In genomic region chr1:66275601-66276023, GRCh38 we compare ENCODE assay signal across 9 cellular contexts.
DNase-seq lines count a peak whose midpoint lies in the region; ATAC-seq and TF ChIP-seq lines count a peak whose summit lies in the region.
"Had no signal": no experiment of that assay in that cellular context is flagged by ENCODE, and none has a peak within 500 bp of the region (broad histone marks: within the 10 kb centered on the region; RNA-seq: fewer than 3 reads in every experiment).

No MANE protein-coding gene starts in this region.

- intact Hi-C loops in IMR-90 (cut with micrococcal nuclease): no loop called here
- intact Hi-C loops in activated CD4-positive, alpha-beta T cell treated with anti-CD3 and anti-CD28 coated beads, Interleukin-2, amount 10 ng/mL, durations not matched to agents 24 days and 14 days (cut with micrococcal nuclease): loop anchor here (1.0 to 10.0 kb wide), 4 partner anchors 9 to 1409 kb away; partner anchors contain the start of gene GADD45A
- intact Hi-C loops in heart left ventricle (cut with DNase I): loop anchor here in 1 of 10 donors (5.0 kb wide), 1 partner anchor 37 kb away; no protein-coding TSS in a partner anchor

- H4K5ac ChIP-seq in IMR-90 (ENCODE audit: low read depth, low read length): peak overlapping the region; percentile 34

- peak overlapping the region; percentile 64 for H3K4ac ChIP-seq in IMR-90 (ENCODE audit: low read depth, low read length)

- no peak overlapping the region for H3K23ac ChIP-seq in IMR-90 (ENCODE audit: low read depth, low read length)

- H3K27me3 ChIP-seq in IMR-90 (ENCODE audit: control insufficient read depth, insufficient read depth, low read length) (no peaks in the 10 kb centered on the region), heart left ventricle (no peaks in the 10 kb centered on the region)

- H3K9me3 Mint-ChIP-seq in activated CD4-positive, alpha-beta T cell treated with anti-CD3 and anti-CD28 coated beads, Interleukin-2, amount 10 ng/mL, durations not matched to agents 24 days and 14 days: no peaks in the 10 kb centered on the region

- H2BK20ac ChIP-seq in IMR-90 (ENCODE audit: low read depth, low read length): peak overlapping the region; percentile 51

- H2AK5ac ChIP-seq in IMR-90 (ENCODE audit: low read depth, low read length): peak overlapping the region; percentile 44

- H3K36me3 Mint-ChIP-seq in activated CD4-positive, alpha-beta T cell treated with anti-CD3 and anti-CD28 coated beads, Interleukin-2, amount 10 ng/mL, durations not matched to agents 24 days and 14 days (ENCODE audit: low read depth): peaks cover 2% of the 10 kb centered on the region

- TF ChIP-seq CTCF in IMR-90 (conservative IDR thresholded peaks at IDR 0.05; ENCODE audit: low read depth, low read length): no peak
- no peak for TF ChIP-seq CTCF in heart left ventricle (IDR thresholded peaks at IDR 0.05)

- peaks cover 3% of the 10 kb centered on the region; the same call in 1 of the 2 replicates for H3K9me1 ChIP-seq in IMR-90 (ENCODE audit: insufficient read depth, low read length)

- peak overlapping the region; percentile 69 for H3K18ac ChIP-seq in IMR-90 (ENCODE audit: low read depth, low read length)

- no peak overlapping the region for H3K9ac ChIP-seq in IMR-90 (ENCODE audit: low read depth, low read length)
- H3K9ac ChIP-seq: parathyroid adenoma had no signal

- H3K27ac Mint-ChIP-seq in activated CD4-positive, alpha-beta T cell treated with anti-CD3 and anti-CD28 coated beads, Interleukin-2, amount 10 ng/mL, durations not matched to agents 24 days and 14 days: peak overlapping the region; percentile 74

- no peak for ATAC-seq in IMR-90 (ENCODE audit: low read depth)
- ATAC-seq in heart left ventricle: peak in 2 of 4 donors; percentile 9 to 27
- no peak for ATAC-seq in GM19023 (IDR thresholded peaks at IDR 0.05; ENCODE audit: unreplicated experiment)

- in situ Hi-C loops in IMR-90 (cut with MboI; ENCODE audit: low sequenced_read_pairs): no loop called here

- H3K27ac ChIP-seq in IMR-90 (ENCODE audit: insufficient read depth, low read length) (no peak overlapping the region), heart left ventricle (peak overlapping the region in 8 of 12 donors; percentile 23 to 94 (median 40)), skin epidermis (peak overlapping the region in 20 of 21 experiments; percentile 6 to 87 (median 60))
- H3K27ac ChIP-seq: parathyroid adenoma had no signal

- no peak overlapping the region for H4K8ac ChIP-seq in IMR-90 (ENCODE audit: low read depth in 2 of 2, low read length in 2 of 2)

- H4K20me1 ChIP-seq in IMR-90 (ENCODE audit: insufficient read depth, low read length): no peaks in the 10 kb centered on the region

- H3K9me3 ChIP-seq in IMR-90 (ENCODE audit: control insufficient read depth, insufficient read depth, low read length): no peaks in the 10 kb centered on the region
- H3K9me3 ChIP-seq in heart left ventricle: no peaks in the 10 kb centered on the region

- BruUV-seq in IMR-90 (replicated peaks; lab: Mats Ljungman, UMichigan): no TSS peak

- H3K36me3 ChIP-seq in IMR-90 (ENCODE audit: control insufficient read depth, insufficient read depth, low read length) (no peaks in the 10 kb centered on the region), heart left ventricle (no peaks in the 10 kb centered on the region)

- H3K79me1 ChIP-seq in IMR-90 (ENCODE audit: low read depth in 1 of 2, low read length in 2 of 2): no peaks in the 10 kb centered on the region

- no peak overlapping the region for H2BK5ac ChIP-seq in IMR-90 (ENCODE audit: low read depth, low read length, poor library complexity, severe bottlenecking)

- peak overlapping the region; percentile 66; the same call in 1 of the 2 replicates for H2BK120ac ChIP-seq in IMR-90 (ENCODE audit: low read depth, low read length)

- TF ChIP-seq RAD21 in IMR-90 (IDR thresholded peaks at IDR 0.05; ENCODE audit: low read length): no peak

- H2BK15ac ChIP-seq in IMR-90 (ENCODE audit: low read depth, low read length): peak overlapping the region; percentile 54; the same call in 2 of the 3 replicates

- POLR2A ChIA-PET in IMR-90 (lab: Charles Lee; ENCODE audit: unreplicated experiment): no interaction called here

- H3K4me1 ChIP-seq in IMR-90 (ENCODE audit: control insufficient read depth, insufficient read depth, low read length) (peaks cover 18% of the 10 kb centered on the region), heart left ventricle (peaks cover 3 to 89% (median 37%) of the 10 kb centered on the region in 12 donors)
- H3K4me1 ChIP-seq: parathyroid adenoma had no signal

- H3K56ac ChIP-seq in IMR-90 (ENCODE audit: extremely low read depth, insufficient read depth, low read length): no peak overlapping the region

- peak overlapping the region; percentile 58 for H3K4me3 Mint-ChIP-seq in activated CD4-positive, alpha-beta T cell treated with anti-CD3 and anti-CD28 coated beads, Interleukin-2, amount 10 ng/mL, durations not matched to agents 24 days and 14 days

- H2AFZ ChIP-seq in IMR-90 (replicated peaks; ENCODE audit: low read length, poor library complexity): no peak overlapping the region
- H2AFZ ChIP-seq: parathyroid adenoma had no signal

- WGBS in IMR-90 (ENCODE audit: extremely low coverage in 2 of 2, insufficient read length in 1 of 2), 2 experiments: 80% methylated on average over 1 of the region's 5 CpGs; no CpG with 5 or more reads in 1 of the 2 experiments
- 27 to 46% (median 38%) methylated on average over 5 of the region's 5 CpGs for WGBS in heart left ventricle, 4 donors

- no peak overlapping the region for H2AK9ac ChIP-seq in IMR-90 (replicated peaks; ENCODE audit: low read depth, low read length, poor library complexity)

- DNase-seq in IMR-90 (no peak), heart left ventricle (peak in 4 of 5 donors; percentile 30 to 49 (median 38)), NCI-H2107 (lab: John Stamatoyannopoulos, UW) (no peak), NAMALWA (ENCODE audit: low spot score) (no peak)
- peak; percentile 74 for DNase-seq in activated CD4-positive, alpha-beta T cell treated with anti-CD3 and anti-CD28 coated beads, Interleukin-2, amount 10 ng/mL, durations not matched to agents 24 days and 14 days
- DNase-seq: activated gamma-delta T cell treated with Interleukin-2 at 50 U/mL for 16 hours had no signal

- peaks cover 83% of the 10 kb centered on the region for H3K4me1 Mint-ChIP-seq in activated CD4-positive, alpha-beta T cell treated with anti-CD3 and anti-CD28 coated beads, Interleukin-2, amount 10 ng/mL, durations not matched to agents 24 days and 14 days

- H4K91ac ChIP-seq in IMR-90 (ENCODE audit: insufficient read depth, low read depth, low read length): peak overlapping the region; percentile 37

- TF ChIP-seq POLR2A in IMR-90 (IDR thresholded peaks at IDR 0.05; ENCODE audit: low read depth, low read length) (no peak), heart left ventricle (IDR thresholded peaks at IDR 0.05) (no peak)

- H3K4me3 ChIP-seq in IMR-90 (ENCODE audit: insufficient read depth, low read depth, low read length): no peak overlapping the region
- H3K4me3 ChIP-seq in heart left ventricle: peak overlapping the region in 1 of 12 donors; percentile 6
- H3K4me3 ChIP-seq in skin epidermis: no peak overlapping the region

- no peaks in the 10 kb centered on the region for H3K27me3 Mint-ChIP-seq in activated CD4-positive, alpha-beta T cell treated with anti-CD3 and anti-CD28 coated beads, Interleukin-2, amount 10 ng/mL, durations not matched to agents 24 days and 14 days

- no peak overlapping the region for H3K4me2 ChIP-seq in IMR-90 (ENCODE audit: low read depth, low read length)

- dilution Hi-C loops in IMR-90 (cut with HindIII; ENCODE audit: low sequenced_read_pairs, unreplicated experiment): no loop called here

- CTCF ChIA-PET in IMR-90 (lab: Yijun Ruan, JAX): interaction anchor here (1.5 kb wide), 1 partner anchor 161 kb away, joined by 3 read pairs; no protein-coding TSS in a partner anchor

- peak overlapping the region; percentile 48; the same call in 1 of the 2 replicates for H3K14ac ChIP-seq in IMR-90 (replicated peaks; ENCODE audit: low read depth, low read length)

TF ChIP-seq in IMR-90, 13 proteins besides CTCF, POLR2A, EP300 and RAD21:
- no peak for TF ChIP-seq CEBPB (IDR thresholded peaks at IDR 0.05; ENCODE audit: low read depth, low read length)
- TF ChIP-seq MAFK (IDR thresholded peaks at IDR 0.05; ENCODE audit: low read depth, low read length): no peak
- no peak for TF ChIP-seq MAZ (IDR thresholded peaks at IDR 0.05; ENCODE audit: borderline replicate concordance, low read depth, low read length)
- TF ChIP-seq FOS (IDR thresholded peaks at IDR 0.05; ENCODE audit: low read depth, low read length): no peak
- no peak for TF ChIP-seq MXI1 (IDR thresholded peaks at IDR 0.05; ENCODE audit: borderline replicate concordance, low read depth, low read length)
- TF ChIP-seq BHLHE40 (IDR thresholded peaks at IDR 0.05; ENCODE audit: low read depth, low read length): no peak
- no peak for TF ChIP-seq SMC3 (IDR thresholded peaks at IDR 0.05; ENCODE audit: low read depth, low read length)

Comparison
In these comparisons a context has a peak if more than half of its experiments do, and no peak if none do; other contexts are left out.
1. DNase-seq: peak in activated CD4-positive, alpha-beta T cell treated with anti-CD3 and anti-CD28 coated beads, Interleukin-2, amount 10 ng/mL, durations not matched to agents 24 days and 14 days (single experiment) and heart left ventricle (4 of 5); none in IMR-90 (single experiment), NCI-H2107 (single experiment) and NAMALWA (single experiment).